In the genomic region with DNA sequence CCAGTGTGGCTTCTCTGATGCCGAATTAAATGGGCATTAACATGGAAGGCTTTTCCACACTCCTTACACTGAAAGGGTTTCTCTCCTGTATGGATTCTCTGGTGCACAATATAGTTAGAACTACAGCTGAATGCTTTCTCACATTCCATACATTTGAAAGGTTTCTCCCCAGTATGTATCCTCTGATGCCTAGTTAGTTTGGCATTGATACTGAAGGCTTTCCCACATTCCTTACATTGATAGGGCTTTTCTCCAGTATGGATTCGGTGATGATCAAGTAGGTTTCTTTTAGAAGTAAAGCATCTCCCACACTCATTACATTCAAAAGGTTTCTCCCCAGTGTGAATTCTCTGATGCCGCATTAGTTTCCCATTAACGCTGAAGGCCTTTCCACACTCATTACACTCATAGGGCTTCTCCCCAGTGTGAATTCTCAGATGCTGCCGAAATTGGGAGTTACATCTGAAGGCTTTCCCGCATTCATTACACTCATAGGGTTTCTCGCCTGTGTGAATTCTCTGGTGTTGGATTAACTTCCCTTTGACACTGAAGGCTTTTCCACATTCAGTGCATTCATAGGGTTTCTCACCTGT, we compare ENCODE assay signal across 26 cellular contexts. TPM values are rescaled to one million over a fixed set of nuclear protein-coding genes. Genes with fewer than 3 reads are reported as not detected.
"Had no signal": no experiment of that assay in that cellular context is flagged by ENCODE, and none has a peak within 500 bp of the region (broad histone marks: within the 10 kb centered on the region; RNA-seq: fewer than 3 reads in every experiment).

No MANE protein-coding gene starts in this region.

- H3K4me1 Mint-ChIP-seq: activated B cell treated with CpG ODN at 0.5 μM for 24 hours; activated CD4-positive, alpha-beta memory T cell treated with anti-CD3 and anti-CD28 coated beads, Interleukin-2, amount 10 ng/mL, durations not matched to agents 7 days and 5 days; activated naive CD8-positive, alpha-beta T cell treated with anti-CD3 and anti-CD28 coated beads, Interleukin-2, amount 50 U/mL, for 24 hours; activated T-helper 17 cell treated with anti-CD3 and anti-CD28 coated beads, Interleukin-2, amount 50 U/mL, for 72 hours; central memory CD8-positive, alpha-beta T cell; naive thymus-derived CD8-positive, alpha-beta T cell; stimulated activated naive B cell treated with anti-CD40 and anti-IgM and Interleukin-4, amounts not matched to agents 10 μg/mL and 1 μg/mL and 100 μg/mL, for 72 hours had no signal

- H3K36me3 ChIP-seq: uterus had no signal

- H3K27me3 Mint-ChIP-seq: activated B cell treated with CpG ODN at 0.5 μM for 24 hours; activated CD4-positive, alpha-beta memory T cell treated with anti-CD3 and anti-CD28 coated beads, Interleukin-2, amount 10 ng/mL, durations not matched to agents 7 days and 5 days; activated naive CD8-positive, alpha-beta T cell treated with anti-CD3 and anti-CD28 coated beads, Interleukin-2, amount 50 U/mL, for 24 hours; activated T-helper 17 cell treated with anti-CD3 and anti-CD28 coated beads, Interleukin-2, amount 50 U/mL, for 72 hours; central memory CD8-positive, alpha-beta T cell; naive thymus-derived CD8-positive, alpha-beta T cell; stimulated activated naive B cell treated with anti-CD40 and anti-IgM and Interleukin-4, amounts not matched to agents 10 μg/mL and 1 μg/mL and 100 μg/mL, for 72 hours had no signal

- H3K27me3 ChIP-seq: colonic mucosa, gastroesophageal sphincter, heart left ventricle, left lung, ovary, sigmoid colon, transverse colon, uterus had no signal

- DNase-seq: activated B cell treated with CpG ODN at 0.5 μM for 24 hours; activated CD4-positive, alpha-beta memory T cell treated with anti-CD3 and anti-CD28 coated beads, Interleukin-2, amount 10 ng/mL, durations not matched to agents 7 days and 5 days; activated CD4-positive, alpha-beta T cell treated with anti-CD3 and anti-CD28 coated beads for 4 hours; activated naive CD4-positive, alpha-beta T cell treated with anti-CD3 and anti-CD28 coated beads for 36 hours; activated naive CD8-positive, alpha-beta T cell treated with anti-CD3 and anti-CD28 coated beads, Interleukin-2, amount 50 U/mL, for 24 hours; activated T-cell treated with anti-CD3 and anti-CD28 coated beads, Interleukin-2, amount 50 U/mL, for 1 hour; aorta; colonic mucosa; heart left ventricle; left lung; mammary epithelial cell; naive thymus-derived CD8-positive, alpha-beta T cell; ovary; psoas muscle; sigmoid colon; stimulated activated naive B cell treated with anti-CD40 and anti-IgM and Interleukin-4, amounts not matched to agents 10 μg/mL and 1 μg/mL and 100 μg/mL, for 72 hours; T-helper 1 cell; T-helper 9 cell; transverse colon; uterus had no signal

- H3K4me3 Mint-ChIP-seq: activated B cell treated with CpG ODN at 0.5 μM for 24 hours; activated CD4-positive, alpha-beta memory T cell treated with anti-CD3 and anti-CD28 coated beads, Interleukin-2, amount 10 ng/mL, durations not matched to agents 7 days and 5 days; activated naive CD4-positive, alpha-beta T cell treated with anti-CD3 and anti-CD28 coated beads for 36 hours; activated naive CD8-positive, alpha-beta T cell treated with anti-CD3 and anti-CD28 coated beads, Interleukin-2, amount 50 U/mL, for 24 hours; activated T-helper 17 cell treated with anti-CD3 and anti-CD28 coated beads, Interleukin-2, amount 50 U/mL, for 72 hours; central memory CD8-positive, alpha-beta T cell; naive thymus-derived CD8-positive, alpha-beta T cell; stimulated activated naive B cell treated with anti-CD40 and anti-IgM and Interleukin-4, amounts not matched to agents 10 μg/mL and 1 μg/mL and 100 μg/mL, for 72 hours had no signal

- H3K4me3 ChIP-seq: colonic mucosa, gastroesophageal sphincter, heart left ventricle, left lung, ovary, psoas muscle, sigmoid colon, transverse colon, uterus had no signal

- H3K27ac ChIP-seq: colonic mucosa, gastroesophageal sphincter, heart left ventricle, left lung, ovary, psoas muscle, sigmoid colon, transverse colon, uterus had no signal

- ATAC-seq: activated naive CD8-positive, alpha-beta T cell treated with anti-CD3 and anti-CD28 coated beads, Interleukin-2, amount 50 U/mL, for 24 hours; activated T-helper 17 cell treated with anti-CD3 and anti-CD28 coated beads, Interleukin-2, amount 50 U/mL, for 72 hours; esophagus mucosa; gastroesophageal sphincter; heart left ventricle; left lung; naive thymus-derived CD8-positive, alpha-beta T cell; psoas muscle; stimulated activated naive B cell treated with anti-CD40 and anti-IgM and Interleukin-4, amounts not matched to agents 10 μg/mL and 1 μg/mL and 100 μg/mL, for 72 hours had no signal

- H3K4me1 ChIP-seq: colonic mucosa, gastroesophageal sphincter, heart left ventricle, left lung, psoas muscle, sigmoid colon, transverse colon, uterus had no signal

- H3K27ac Mint-ChIP-seq: activated B cell treated with CpG ODN at 0.5 μM for 24 hours; activated CD4-positive, alpha-beta memory T cell treated with anti-CD3 and anti-CD28 coated beads, Interleukin-2, amount 10 ng/mL, durations not matched to agents 7 days and 5 days; activated naive CD4-positive, alpha-beta T cell treated with anti-CD3 and anti-CD28 coated beads for 36 hours; activated naive CD8-positive, alpha-beta T cell treated with anti-CD3 and anti-CD28 coated beads, Interleukin-2, amount 50 U/mL, for 24 hours; activated T-helper 17 cell treated with anti-CD3 and anti-CD28 coated beads, Interleukin-2, amount 50 U/mL, for 72 hours; naive thymus-derived CD8-positive, alpha-beta T cell had no signal

RNA-seq across cellular contexts. Expression of a gene that starts 6.5 kb away (rescaled TPM):
- total RNA-seq: activated B cell treated with CpG ODN at 0.5 μM for 24 hours; activated CD4-positive, alpha-beta memory T cell treated with anti-CD3 and anti-CD28 coated beads, Interleukin-2, amount 10 ng/mL, durations not matched to agents 7 days and 5 days; activated naive CD4-positive, alpha-beta T cell treated with anti-CD3 and anti-CD28 coated beads for 36 hours; activated T-helper 17 cell treated with anti-CD3 and anti-CD28 coated beads, Interleukin-2, amount 50 U/mL, for 72 hours; aorta; colonic mucosa; esophagus mucosa; gastroesophageal sphincter; heart left ventricle; kidney epithelial cell; left lung; mammary epithelial cell; naive thymus-derived CD8-positive, alpha-beta T cell; ovary; psoas muscle; sigmoid colon; subcutaneous adipose tissue; transverse colon; uterus had no signal
- polyA plus RNA-seq: aorta; heart left ventricle; mammary epithelial cell; naive thymus-derived CD8-positive, alpha-beta T cell; psoas muscle; sigmoid colon had no signal
